In the genomic region with DNA sequence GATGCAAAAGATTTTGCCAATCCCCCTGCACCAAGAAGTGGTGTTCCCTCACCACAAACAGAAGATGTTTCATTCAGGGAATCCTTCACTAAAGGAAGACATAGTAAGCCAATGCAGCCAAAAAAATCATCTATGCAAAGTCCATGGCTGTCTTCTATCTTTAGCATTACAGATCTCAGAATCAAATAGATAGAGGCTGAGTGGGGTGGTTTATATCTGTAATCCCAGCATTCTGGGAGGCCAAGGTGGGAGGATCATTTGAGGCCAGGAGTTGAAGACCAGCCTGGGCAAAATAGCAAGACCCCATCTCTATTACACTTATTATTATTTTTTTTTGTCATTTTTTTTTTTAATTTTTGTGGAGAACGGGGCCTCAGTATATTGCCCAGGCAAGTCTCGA, we compare ENCODE assay signal across 29 cellular contexts.
"Had no signal": no experiment of that assay in that cellular context is flagged by ENCODE, and none has a peak within 500 bp of the region (broad histone marks: within the 10 kb centered on the region; RNA-seq: fewer than 3 reads in every experiment).

No MANE protein-coding gene starts in this region.

- DNase-seq: activated CD4-positive, alpha-beta memory T cell treated with anti-CD3 and anti-CD28 coated beads for 36 hours; activated CD4-positive, alpha-beta T cell treated with anti-CD3 and anti-CD28 coated beads for 36 hours; activated CD4-positive, alpha-beta T cell treated with anti-CD3 and anti-CD28 coated beads, Interleukin-2, amount 10 ng/mL, durations not matched to agents 24 days and 14 days; activated CD4-positive, CD25-positive, alpha-beta regulatory T cell; activated CD4-positive, CD25-positive, alpha-beta regulatory T cell treated with anti-CD3 and anti-CD28 coated beads, Interleukin-2, amount 50 U/mL, for 72 hours; activated CD8-positive, alpha-beta memory T cell treated with anti-CD3 and anti-CD28 coated beads, Interleukin-2, amount 10 ng/mL, durations not matched to agents 7 days and 5 days; activated CD8-positive, alpha-beta memory T cell treated with anti-CD3 and anti-CD28 coated beads, Interleukin-2, amount 50 U/mL, for 4 hours; activated CD8-positive, alpha-beta T cell treated with anti-CD3 and anti-CD28 coated beads, Interleukin-2, amount 10 ng/mL, durations not matched to agents 7 days and 5 days; activated naive CD4-positive, alpha-beta T cell treated with anti-CD3 and anti-CD28 coated beads for 36 hours; activated naive CD8-positive, alpha-beta T cell treated with anti-CD3 and anti-CD28 coated beads for 36 hours; activated naive CD8-positive, alpha-beta T cell treated with anti-CD3 and anti-CD28 coated beads, Interleukin-2, amount 50 U/mL, for 24 hours; activated T-cell treated with anti-CD3 and anti-CD28 coated beads, Interleukin-2, amount 50 U/mL, for 1 hour; activated T-cell treated with anti-CD3 and anti-CD28 coated beads, Interleukin-2, amount 50 U/mL, for 48 hours; amygdala; aorta; body of pancreas; caudate nucleus; cortex of kidney; dermis blood vessel endothelial cell; effector CD4-positive, alpha-beta T cell; effector memory CD8-positive, alpha-beta T cell; erythroblast; foreskin keratinocyte; gastrocnemius medialis; glutamatergic neuron; heart left ventricle had no signal

- FAIRE-seq: colon had no signal

- H3K36me3 ChIP-seq: adrenal gland, esophagus muscularis mucosa, gastrocnemius medialis, heart left ventricle had no signal

- H3K9me3 ChIP-seq: adrenal gland, body of pancreas, esophagus muscularis mucosa, gastrocnemius medialis, heart left ventricle had no signal

- H3K27me3 ChIP-seq: adrenal gland, body of pancreas, esophagus muscularis mucosa, foreskin keratinocyte, gastrocnemius medialis, heart left ventricle had no signal

- H3K27ac ChIP-seq: adrenal gland, body of pancreas, esophagus muscularis mucosa, foreskin keratinocyte, gastrocnemius medialis, heart left ventricle had no signal

- ATAC-seq: activated CD4-positive, alpha-beta T cell treated with anti-CD3 and anti-CD28 coated beads for 36 hours; activated CD8-positive, alpha-beta memory T cell treated with anti-CD3 and anti-CD28 coated beads, Interleukin-2, amount 10 ng/mL, durations not matched to agents 7 days and 5 days; activated CD8-positive, alpha-beta T cell treated with anti-CD3 and anti-CD28 coated beads, Interleukin-2, amount 10 ng/mL, durations not matched to agents 7 days and 5 days; activated naive CD8-positive, alpha-beta T cell treated with anti-CD3 and anti-CD28 coated beads, Interleukin-2, amount 50 U/mL, for 24 hours; body of pancreas; effector memory CD8-positive, alpha-beta T cell; foreskin keratinocyte; gastrocnemius medialis; heart left ventricle had no signal

- H3K4me3 ChIP-seq: adrenal gland, body of pancreas, esophagus muscularis mucosa, gastrocnemius medialis, heart left ventricle had no signal
